15 cellular contexts compared by ENCODE assay signal in genomic region chr15:40464595-40465185, GRCh38. TPM values are rescaled to one million over a fixed set of nuclear protein-coding genes. Genes with fewer than 3 reads are reported as not detected.
A peak's percentile ranks its signal among the peaks of the same experiment; 100 is the strongest.
DNase-seq lines count a peak whose midpoint lies in the region; ATAC-seq and TF ChIP-seq lines count a peak whose summit lies in the region.
"Had no signal": no experiment of that assay in that cellular context is flagged by ENCODE, and none has a peak within 500 bp of the region (broad histone marks: within the 10 kb centered on the region; RNA-seq: fewer than 3 reads in every experiment).

No MANE protein-coding gene starts in this region.

- H3K9me3 ChIP-seq in MM.1S (replicated peaks; ENCODE audit: insufficient read depth, low read length) (no peaks in the 10 kb centered on the region), lower lobe of right lung (no peaks in the 10 kb centered on the region)

- no peaks in the 10 kb centered on the region for H3K27me3 Mint-ChIP-seq in activated naive CD4-positive, alpha-beta T cell treated with anti-CD3 and anti-CD28 coated beads for 36 hours (ENCODE audit: low read depth)
- no peaks in the 10 kb centered on the region for H3K27me3 Mint-ChIP-seq in natural killer cell (ENCODE audit: low read depth in 2 of 2)

- H3K4me2 ChIP-seq in MM.1S (ENCODE audit: low read depth, low read length) = peak overlapping the region; percentile 7; the same call in 1 of the 2 replicates

- H3K4me3 Mint-ChIP-seq in activated naive CD4-positive, alpha-beta T cell treated with anti-CD3 and anti-CD28 coated beads for 36 hours = no peak overlapping the region
- no peak overlapping the region for H3K4me3 Mint-ChIP-seq in natural killer cell

- H3K27me3 ChIP-seq in MM.1S (replicated peaks; ENCODE audit: insufficient read depth, low read length) = no peaks in the 10 kb centered on the region
- H3K27me3 ChIP-seq in lower lobe of right lung (ENCODE audit: low read depth) = no peaks in the 10 kb centered on the region

- H3K79me2 ChIP-seq in MM.1S (ENCODE audit: low read length) = peaks cover 4% of the 10 kb centered on the region; the same call in 1 of the 2 replicates

- intact Hi-C loops in activated naive CD4-positive, alpha-beta T cell treated with anti-CD3 and anti-CD28 coated beads for 36 hours (cut with micrococcal nuclease) = no loop called here
- intact Hi-C loops in lower lobe of right lung (cut with DNase I) (no loop called here), natural killer cell (cut with micrococcal nuclease) (no loop called here), head of caudate nucleus (cut with DNase I) (no loop called here), posterior cingulate gyrus (cut with DNase I) (no loop called here)

- H3K36me3 Mint-ChIP-seq in activated naive CD4-positive, alpha-beta T cell treated with anti-CD3 and anti-CD28 coated beads for 36 hours (ENCODE audit: low read depth) = peaks cover 4% of the 10 kb centered on the region
- no peaks in the 10 kb centered on the region for H3K36me3 Mint-ChIP-seq in natural killer cell

- H3K4me1 ChIP-seq in MM.1S (ENCODE audit: low read length) (peaks cover 15% of the 10 kb centered on the region), lower lobe of right lung (peaks cover 11% of the 10 kb centered on the region)

- no peak for DNase-seq in activated naive CD4-positive, alpha-beta T cell treated with anti-CD3 and anti-CD28 coated beads for 36 hours
- DNase-seq in activated naive CD4-positive, alpha-beta T cell (lab: John Stamatoyannopoulos, UW) = no peak
- DNase-seq in MM.1S (peak; percentile 40), lower lobe of right lung (no peak), natural killer cell (no peak), head of caudate nucleus (no peak), posterior cingulate gyrus (no peak)
- no peak for DNase-seq in effector CD8-positive, alpha-beta T cell (lab: John Stamatoyannopoulos, UW)
- DNase-seq: DMS53, NCI-H1436 treated with DMSO at 0.1 percent for 48 hours, NCI-H2081, NCI-H524 treated with DMSO at 0.1 percent for 48 hours, PC-3 had no signal

- ATAC-seq in lower lobe of right lung = peak; percentile 32 to 64
- no peak for ATAC-seq in natural killer cell
- ATAC-seq: PC-3, Right ventricle myocardium inferior had no signal

- H3K9me2 ChIP-seq in MM.1S (replicated peaks; ENCODE audit: insufficient read depth, low read length) = no peaks in the 10 kb centered on the region

- H3K9me3 Mint-ChIP-seq in activated naive CD4-positive, alpha-beta T cell treated with anti-CD3 and anti-CD28 coated beads for 36 hours = no peaks in the 10 kb centered on the region
- no peaks in the 10 kb centered on the region for H3K9me3 Mint-ChIP-seq in natural killer cell

- TF ChIP-seq CTCF in MM.1S (IDR thresholded peaks at IDR 0.05; ENCODE audit: low read length) = no peak
- TF ChIP-seq CTCF in lower lobe of right lung (IDR thresholded peaks at IDR 0.05) = no peak
- no peak for TF ChIP-seq CTCF in natural killer cell (IDR thresholded peaks at IDR 0.05)

- CTCF ChIA-PET in activated naive CD4-positive, alpha-beta T cell treated with anti-CD3 and anti-CD28 coated beads for 36 hours (lab: Charles Lee) = interaction anchor here (1.3 kb wide), 1 partner anchor 42 kb away, joined by 3 read pairs; no protein-coding TSS in a partner anchor

- H3K4me3 ChIP-seq in MM.1S (ENCODE audit: low read length) = no peak overlapping the region
- H3K4me3 ChIP-seq in lower lobe of right lung = no peak overlapping the region

- no peak overlapping the region for H3K9ac ChIP-seq in MM.1S (ENCODE audit: low read length)

- peaks cover 2% of the 10 kb centered on the region for H3F3A ChIP-seq in MM.1S (ENCODE audit: insufficient read depth, low read length)

- no peaks in the 10 kb centered on the region; the same call in 1 of the 2 replicates for H3K36me3 ChIP-seq in MM.1S (replicated peaks; ENCODE audit: insufficient read depth, low read length)
- peaks cover 70% of the 10 kb centered on the region for H3K36me3 ChIP-seq in lower lobe of right lung

- no peaks in the 10 kb centered on the region for H4K20me1 ChIP-seq in MM.1S (ENCODE audit: insufficient read depth, low read length)

- H2AFZ ChIP-seq in MM.1S (ENCODE audit: low read length) = no peak overlapping the region

- peaks cover 31% of the 10 kb centered on the region for H3K4me1 Mint-ChIP-seq in activated naive CD4-positive, alpha-beta T cell treated with anti-CD3 and anti-CD28 coated beads for 36 hours (ENCODE audit: low read depth)
- H3K4me1 Mint-ChIP-seq in natural killer cell = no peaks in the 10 kb centered on the region

- H3K27ac Mint-ChIP-seq in activated naive CD4-positive, alpha-beta T cell treated with anti-CD3 and anti-CD28 coated beads for 36 hours = peak overlapping the region; percentile 72
- H3K27ac Mint-ChIP-seq in natural killer cell = no peak overlapping the region

- no peak overlapping the region for H3K27ac ChIP-seq in MM.1S (ENCODE audit: low read length)
- no peak overlapping the region for H3K27ac ChIP-seq in lower lobe of right lung
- H3K27ac ChIP-seq: C4-2B had no signal

RNA-seq across cellular contexts. Expression of gene CHST14, which starts 6.1 kb away (rescaled TPM):
- 1 to 10 TPM; 4.4 to 4.6 TPM for total RNA-seq in activated naive CD4-positive, alpha-beta T cell treated with anti-CD3 and anti-CD28 coated beads for 36 hours
- total RNA-seq in lower lobe of right lung (15.9 TPM), natural killer cell (10 to 100 TPM in 2 of 3 donors, 1 to 10 TPM in 1; 9.8 to 16.7 (median 12.9) TPM)

RNA-seq across cellular contexts. Expression of gene BAHD1, which starts 23.9 kb away (rescaled TPM):
- 10 to 100 TPM in 1 of 2 experiments, 1 to 10 TPM in 1; 9.9 to 11.7 TPM for total RNA-seq in activated naive CD4-positive, alpha-beta T cell treated with anti-CD3 and anti-CD28 coated beads for 36 hours
- total RNA-seq in lower lobe of right lung (23.9 TPM), natural killer cell (10 to 100 TPM; 29.4 to 48.9 (median 41.8) TPM)

RNA-seq across cellular contexts. Expression of gene IVD, which starts 59.1 kb away (rescaled TPM):
- total RNA-seq in activated naive CD4-positive, alpha-beta T cell treated with anti-CD3 and anti-CD28 coated beads for 36 hours = 10 to 100 TPM; 33.1 to 34.1 TPM
- 93.5 TPM for total RNA-seq in lower lobe of right lung
- 10 to 100 TPM; 56.2 to 76.8 (median 67.3) TPM for total RNA-seq in natural killer cell

Comparison
In these comparisons a context has a peak if more than half of its experiments do, and no peak if none do; other contexts are left out.
1. ATAC-seq: peak in lower lobe of right lung (2 of 2); none in natural killer cell (0 of 3).